Comparison of ENCODE assay signal across 8 cellular contexts in genomic region chr1:24849653-24850295, GRCh38.
DNase-seq lines count a peak whose midpoint lies in the region; ATAC-seq, FAIRE-seq and TF ChIP-seq lines count a peak whose summit lies in the region.

No MANE protein-coding gene starts in this region.

- TF ChIP-seq RAD21 in neural cell (conservative IDR thresholded peaks at IDR 0.05), result peak; percentile 29

- H3K4me3 Mint-ChIP-seq in astrocyte (ENCODE audit: unreplicated experiment), result peak overlapping the region; percentile 12

- no peaks in the 10 kb centered on the region for H3K9me2 ChIP-seq in neural cell (ENCODE audit: insufficient read depth, low read length)

- H3K4me3 ChIP-seq in astrocyte (ENCODE audit: insufficient read depth, low read depth, low read length), result no peak overlapping the region
- no peak overlapping the region for H3K4me3 ChIP-seq in neural cell (ENCODE audit: low read length)

- H3F3A ChIP-seq in neural cell (ENCODE audit: insufficient read depth, low read length, poor library complexity, severe bottlenecking), result no peaks in the 10 kb centered on the region

- ATAC-seq in HG02981 (IDR thresholded peaks at IDR 0.05; ENCODE audit: unreplicated experiment) (no peak), HG03457 (IDR thresholded peaks at IDR 0.05; ENCODE audit: unreplicated experiment) (no peak), GM21786 (IDR thresholded peaks at IDR 0.05; ENCODE audit: unreplicated experiment) (no peak)

- peak; percentile 8 for DNase-seq in NCI-H345 (lab: John Stamatoyannopoulos, UW)
- DNase-seq in NCI-H345 treated with DMSO at 0.1 percent for 48 hours (lab: John Stamatoyannopoulos, UW; ENCODE audit: unreplicated experiment), result no peak
- DNase-seq in MV-4-11 (lab: John Stamatoyannopoulos, UW), result peak; percentile 60
- DNase-seq in astrocyte (ENCODE audit: low read depth), result no peak

- H4K20me1 ChIP-seq in astrocyte (ENCODE audit: insufficient read depth, low read length), result peaks cover 45% of the 10 kb centered on the region
- H4K20me1 ChIP-seq in neural cell (ENCODE audit: insufficient read depth), result no peaks in the 10 kb centered on the region

- no peak for FAIRE-seq in astrocyte (lab: Jason Lieb, UNC)

- H3K27ac ChIP-seq in astrocyte (ENCODE audit: low read depth, low read length) (no peak overlapping the region), neural cell (ENCODE audit: low read length) (no peak overlapping the region)

- no peaks in the 10 kb centered on the region for H3K9me3 ChIP-seq in astrocyte (ENCODE audit: insufficient read depth, low read depth, low read length)
- no peaks in the 10 kb centered on the region for H3K9me3 ChIP-seq in neural cell (ENCODE audit: low read length)

- no peak for TF ChIP-seq CTCF in astrocyte (IDR thresholded peaks at IDR 0.05; ENCODE audit: insufficient read depth, low read depth, low read length)
- no peak for TF ChIP-seq CTCF in neural cell (IDR thresholded peaks at IDR 0.05; ENCODE audit: poor library complexity, severe bottlenecking)

- peak overlapping the region; percentile 91 for H3K27ac Mint-ChIP-seq in astrocyte (ENCODE audit: unreplicated experiment)

- no peaks in the 10 kb centered on the region for H3K27me3 ChIP-seq in astrocyte (ENCODE audit: insufficient read depth, low read length)
- peaks cover 19% of the 10 kb centered on the region for H3K27me3 ChIP-seq in neural cell (ENCODE audit: insufficient read depth, low read depth, low read length)

- H2AFZ ChIP-seq in astrocyte (ENCODE audit: low read depth, low read length) (no peak overlapping the region), neural cell (ENCODE audit: low read depth, low read length) (no peak overlapping the region)

- no peak overlapping the region for H3K4me2 ChIP-seq in astrocyte (ENCODE audit: low read length)
- no peak overlapping the region for H3K4me2 ChIP-seq in neural cell (ENCODE audit: low read length)

- TF ChIP-seq EP300 in neural cell (conservative IDR thresholded peaks at IDR 0.05; ENCODE audit: poor library complexity, severe bottlenecking), result no peak

- no peaks in the 10 kb centered on the region for H3K36me3 Mint-ChIP-seq in astrocyte (ENCODE audit: low read depth, unreplicated experiment)

- H3K9me3 Mint-ChIP-seq in astrocyte (ENCODE audit: unreplicated experiment), result no peaks in the 10 kb centered on the region

- H3K9ac ChIP-seq in astrocyte (ENCODE audit: low read length) (no peak overlapping the region), neural cell (ENCODE audit: low read length) (no peak overlapping the region)

- no peaks in the 10 kb centered on the region for H3K36me3 ChIP-seq in astrocyte (ENCODE audit: insufficient read depth, low read length)
- no peaks in the 10 kb centered on the region for H3K36me3 ChIP-seq in neural cell (ENCODE audit: insufficient read depth, low read length)

- H3K4me1 Mint-ChIP-seq in astrocyte (ENCODE audit: low read depth, unreplicated experiment), result peaks cover 30% of the 10 kb centered on the region

- H3K79me2 ChIP-seq in astrocyte (ENCODE audit: insufficient read depth, low read length) (no peaks in the 10 kb centered on the region), neural cell (replicated peaks; ENCODE audit: insufficient read depth, low read length) (no peaks in the 10 kb centered on the region)

- no peaks in the 10 kb centered on the region for H3K27me3 Mint-ChIP-seq in astrocyte (ENCODE audit: low read depth, unreplicated experiment)

- H3K4me1 ChIP-seq in astrocyte (ENCODE audit: insufficient read depth, low read length), result peaks cover 19% of the 10 kb centered on the region

TF ChIP-seq in neural cell, 6 proteins besides CTCF, POLR2A, EP300 and RAD21:
- TF ChIP-seq SMC3 (conservative IDR thresholded peaks at IDR 0.05; ENCODE audit: poor library complexity), result no peak
- no peak for TF ChIP-seq TAF1 (IDR thresholded peaks at IDR 0.05; ENCODE audit: low read depth)
- TF ChIP-seq REST (IDR thresholded peaks at IDR 0.05; ENCODE audit: borderline replicate concordance), result no peak
- TF ChIP-seq POLR2AphosphoS5 (IDR thresholded peaks at IDR 0.05), result no peak

Comparison
In these comparisons a context has a peak if more than half of its experiments do, and no peak if none do; other contexts are left out.
1. DNase-seq: peak in NCI-H345 (single experiment) and MV-4-11 (single experiment); none in NCI-H345 treated with DMSO at 0.1 percent for 48 hours (single experiment) and astrocyte (single experiment).